24 cellular contexts compared by ENCODE assay signal in genomic region chr5:63032343-63032742, GRCh38.
"Had no signal": no experiment of that assay in that cellular context is flagged by ENCODE, and none has a peak within 500 bp of the region (broad histone marks: within the 10 kb centered on the region; RNA-seq: fewer than 3 reads in every experiment).

No MANE protein-coding gene starts in this region.

- H3K27ac ChIP-seq: HL-60, PC-9, Peyer's patch, SJCRH30 had no signal

- H3K36me3 ChIP-seq: Peyer's patch, SJCRH30 had no signal

- H3K4me1 ChIP-seq: Peyer's patch, SJCRH30 had no signal

- ATAC-seq: Right ventricle myocardium inferior, SK-N-SH treated with all-trans-retinoic acid at 6 μM for 48 hours had no signal

- H3K4me2 ChIP-seq: PC-9 had no signal

- H2AFZ ChIP-seq: PC-9 had no signal

- H3K4me3 ChIP-seq: PC-9, Peyer's patch, SJCRH30 had no signal

- FAIRE-seq: HTR-8/SVneo had no signal

- DNase-seq: KBM-7, MV-4-11, NCI-H1048, NCI-H1105, NCI-H1417, NCI-H1436 treated with DMSO at 0.1 percent for 48 hours, NCI-H1694, NCI-H187 treated with DMSO at 0.1 percent for 48 hours, NCI-H2081, NCI-H2107, NCI-H2227 treated with DMSO at 0.1 percent for 48 hours, NCI-H510A, NCI-H524 treated with DMSO at 0.1 percent for 48 hours, NCI-H69, NCI-H774, PC-9, Peyer's patch, SHP77 treated with DMSO at 0.1 percent for 48 hours, SJCRH30, T-helper 1 cell had no signal

- H3K27me3 ChIP-seq: Peyer's patch, SJCRH30 had no signal
